ENCODE assay signal across 8 cellular contexts in genomic region chr7:151059362-151060112, GRCh38. TPM values are rescaled to one million over a fixed set of nuclear protein-coding genes. Genes with fewer than 3 reads are reported as not detected.
A peak's percentile ranks its signal among the peaks of the same experiment; 100 is the strongest.
DNase-seq lines count a peak whose midpoint lies in the region; ATAC-seq and TF ChIP-seq lines count a peak whose summit lies in the region.

A gene with protein sequence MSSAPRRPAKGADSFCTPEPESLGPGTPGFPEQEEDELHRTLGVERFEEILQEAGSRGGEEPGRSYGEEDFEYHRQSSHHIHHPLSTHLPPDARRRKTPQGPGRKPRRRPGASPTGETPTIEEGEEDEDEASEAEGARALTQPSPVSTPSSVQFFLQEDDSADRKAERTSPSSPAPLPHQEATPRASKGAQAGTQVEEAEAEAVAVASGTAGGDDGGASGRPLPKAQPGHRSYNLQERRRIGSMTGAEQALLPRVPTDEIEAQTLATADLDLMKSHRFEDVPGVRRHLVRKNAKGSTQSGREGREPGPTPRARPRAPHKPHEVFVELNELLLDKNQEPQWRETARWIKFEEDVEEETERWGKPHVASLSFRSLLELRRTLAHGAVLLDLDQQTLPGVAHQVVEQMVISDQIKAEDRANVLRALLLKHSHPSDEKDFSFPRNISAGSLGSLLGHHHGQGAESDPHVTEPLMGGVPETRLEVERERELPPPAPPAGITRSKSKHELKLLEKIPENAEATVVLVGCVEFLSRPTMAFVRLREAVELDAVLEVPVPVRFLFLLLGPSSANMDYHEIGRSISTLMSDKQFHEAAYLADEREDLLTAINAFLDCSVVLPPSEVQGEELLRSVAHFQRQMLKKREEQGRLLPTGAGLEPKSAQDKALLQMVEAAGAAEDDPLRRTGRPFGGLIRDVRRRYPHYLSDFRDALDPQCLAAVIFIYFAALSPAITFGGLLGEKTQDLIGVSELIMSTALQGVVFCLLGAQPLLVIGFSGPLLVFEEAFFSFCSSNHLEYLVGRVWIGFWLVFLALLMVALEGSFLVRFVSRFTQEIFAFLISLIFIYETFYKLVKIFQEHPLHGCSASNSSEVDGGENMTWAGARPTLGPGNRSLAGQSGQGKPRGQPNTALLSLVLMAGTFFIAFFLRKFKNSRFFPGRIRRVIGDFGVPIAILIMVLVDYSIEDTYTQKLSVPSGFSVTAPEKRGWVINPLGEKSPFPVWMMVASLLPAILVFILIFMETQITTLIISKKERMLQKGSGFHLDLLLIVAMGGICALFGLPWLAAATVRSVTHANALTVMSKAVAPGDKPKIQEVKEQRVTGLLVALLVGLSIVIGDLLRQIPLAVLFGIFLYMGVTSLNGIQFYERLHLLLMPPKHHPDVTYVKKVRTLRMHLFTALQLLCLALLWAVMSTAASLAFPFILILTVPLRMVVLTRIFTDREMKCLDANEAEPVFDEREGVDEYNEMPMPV (plus strand): TSS chr7:151059589. CDS start chr7:151061988, 2,399 bp downstream.

- H2AFZ ChIP-seq in parathyroid adenoma = peak within 1 kb of the TSS; percentile 87

- peak within 1 kb of the TSS; percentile 91 for H3K4me2 ChIP-seq in parathyroid adenoma (ENCODE audit: low read length)

- H3K9me3 ChIP-seq in KOPT-K1 (ENCODE audit: insufficient read depth, low read length, poor library complexity, severe bottlenecking) = no peaks in the 10 kb centered on the region
- no peaks in the 10 kb centered on the region for H3K9me3 ChIP-seq in adipocyte (ENCODE audit: control insufficient read depth, low read length)
- H3K9me3 ChIP-seq in cardiac muscle cell (ENCODE audit: low read depth) = no peaks in the 10 kb centered on the region
- H3K9me3 ChIP-seq in parathyroid adenoma (ENCODE audit: control insufficient read depth, low read length) = no peaks in the 10 kb centered on the region

- peaks cover 2% of the 10 kb centered on the region for H3K79me2 ChIP-seq in parathyroid adenoma

- ATAC-seq in GM21390 (IDR thresholded peaks at IDR 0.05; ENCODE audit: unreplicated experiment) = peak; percentile 28

- H3K27me3 ChIP-seq in adipocyte (replicated peaks; ENCODE audit: control insufficient read depth, insufficient read depth, low read length) (no peaks in the 10 kb centered on the region), cardiac muscle cell (no peaks in the 10 kb centered on the region), parathyroid adenoma (ENCODE audit: control insufficient read depth, insufficient read depth, low read length) (no peaks in the 10 kb centered on the region)

- H3K9ac ChIP-seq in adipocyte (ENCODE audit: low read length) = peak within 1 kb of the TSS; percentile 92
- peak within 1 kb of the TSS; percentile 78 for H3K9ac ChIP-seq in parathyroid adenoma

- DNase-seq in DMS 273 (lab: John Stamatoyannopoulos, UW; ENCODE audit: unreplicated experiment) (peak; percentile 97), T follicular helper cell (ENCODE audit: low read depth) (peak; percentile 57), adipocyte (ENCODE audit: low read depth) (peak; percentile 91), cardiac muscle cell (ENCODE audit: low read depth in 1 of 2, low spot score in 1 of 2) (peak; percentile 75 to 80), ureter (ENCODE audit: low spot score) (peak; percentile 84)

- H3K36me3 ChIP-seq in KOPT-K1 (ENCODE audit: insufficient read depth, low read length) (peaks cover 11% of the 10 kb centered on the region), adipocyte (ENCODE audit: control insufficient read depth, insufficient read depth, low read length, severe bottlenecking) (peaks cover 2% of the 10 kb centered on the region), cardiac muscle cell (peaks cover 2% of the 10 kb centered on the region), parathyroid adenoma (ENCODE audit: control insufficient read depth, insufficient read depth, low read length) (no peaks in the 10 kb centered on the region)

- H3K27ac ChIP-seq in KOPT-K1 (ENCODE audit: low read depth, low read length, poor library complexity, severe bottlenecking) (peak within 1 kb of the TSS; percentile 67), cardiac muscle cell (peak within 1 kb of the TSS; percentile 95), parathyroid adenoma (peak within 1 kb of the TSS; percentile 100)

- H3K4me3 ChIP-seq in adipocyte (ENCODE audit: low read length) (peak within 1 kb of the TSS; percentile 94), cardiac muscle cell (peak within 1 kb of the TSS; percentile 87), parathyroid adenoma (ENCODE audit: low read depth, low read length) (peak within 1 kb of the TSS; percentile 87)

- TF ChIP-seq CTCF in cardiac muscle cell (IDR thresholded peaks at IDR 0.05; ENCODE audit: low read depth, low read length) = peak; percentile 50
- peak; percentile 61 for TF ChIP-seq CTCF in parathyroid adenoma (IDR thresholded peaks at IDR 0.05)

- H3K4me1 ChIP-seq in adipocyte (ENCODE audit: control insufficient read depth, insufficient read depth, low read length) (peaks cover 49% of the 10 kb centered on the region), cardiac muscle cell (ENCODE audit: low read depth) (peaks cover 31% of the 10 kb centered on the region), parathyroid adenoma (peaks cover 46% of the 10 kb centered on the region)

RNA-seq across cellular contexts. Expression of the gene that starts here (rescaled TPM):
- total RNA-seq in cardiac muscle cell (269 and 288 TPM in 2 replicates), ureter (74.2 TPM)
- 118 and 144 TPM in 2 replicates for polyA plus RNA-seq in cardiac muscle cell

Comparison
In these comparisons a context has a peak if more than half of its experiments do, and no peak if none do; other contexts are left out.
1. Peak in every context shown above with its lines: DNase-seq, ATAC-seq, H3K4me3 ChIP-seq and H3K27ac ChIP-seq.